Comparison of ENCODE assay signal across 10 cellular contexts in the genomic region with DNA sequence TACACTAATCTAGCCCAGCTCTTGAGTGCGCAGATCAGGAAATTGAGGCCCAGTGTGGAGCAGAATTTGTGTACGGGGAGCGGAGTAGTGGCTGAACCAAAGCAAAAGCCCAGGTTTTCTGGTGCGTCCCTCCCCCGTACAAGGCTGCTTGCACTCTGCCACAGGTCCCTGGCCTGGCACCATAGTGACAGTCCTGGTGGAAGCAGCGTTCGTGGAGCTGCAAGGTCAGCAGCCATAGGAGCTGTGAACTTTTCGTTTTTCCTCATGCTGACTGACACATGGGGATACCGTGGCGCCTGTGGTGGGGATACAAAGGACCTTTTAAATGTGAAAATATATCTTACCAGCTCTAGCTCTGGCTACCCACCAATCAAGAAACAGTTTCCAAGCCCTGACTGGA. TPM values are rescaled to one million over a fixed set of nuclear protein-coding genes. Genes with fewer than 3 reads are reported as not detected.
A peak's percentile ranks its signal among the peaks of the same experiment; 100 is the strongest.
DNase-seq lines count a peak whose midpoint lies in the region; ATAC-seq, FAIRE-seq and TF ChIP-seq lines count a peak whose summit lies in the region.
"Had no signal": no experiment of that assay in that cellular context is flagged by ENCODE, and none has a peak within 500 bp of the region (broad histone marks: within the 10 kb centered on the region; RNA-seq: fewer than 3 reads in every experiment).

No MANE protein-coding gene starts in this region.

- no peak for TF ChIP-seq POLR2A in vagina (IDR thresholded peaks at IDR 0.05)

- FAIRE-seq in pancreas (lab: Jason Lieb, UNC) = no peak

- H3K4me3 ChIP-seq in vagina (peak overlapping the region; percentile 15), pancreas (peak overlapping the region in 1 of 4 donors; percentile 22)

- H3K36me3 ChIP-seq in vagina (no peaks in the 10 kb centered on the region), pancreas (no peaks in the 10 kb centered on the region)

- peak overlapping the region; percentile 98 for H3K27ac Mint-ChIP-seq in activated CD4-positive, alpha-beta memory T cell treated with anti-CD3 and anti-CD28 coated beads for 36 hours
- H3K27ac Mint-ChIP-seq in memory B cell = peak overlapping the region; percentile 85

- H3K9me3 ChIP-seq in vagina (no peaks in the 10 kb centered on the region), pancreas (no peaks in the 10 kb centered on the region)

- peak; percentile 56 for DNase-seq in stimulated activated CD4-positive, alpha-beta T cell treated with anti-CD3 and anti-CD28 coated beads, Interleukin-15, amount 100 ng/mL, for 24 hours
- no peak for DNase-seq in stimulated activated CD4-positive, alpha-beta T cell treated with anti-CD3 and anti-CD28 coated beads, Interleukin-12 subunit alpha, Interleukin-12 subunit beta, amount 100 ng/mL, for 4 hours
- DNase-seq in activated CD4-positive, alpha-beta memory T cell treated with anti-CD3 and anti-CD28 coated beads for 36 hours = peak; percentile 73
- no peak for DNase-seq in memory B cell (ENCODE audit: low spot score in 2 of 2)
- DNase-seq in vagina (ENCODE audit: extremely low spot score in 2 of 2) = no peak
- no peak for DNase-seq in NCI-H748 treated with DMSO at 0.1 percent for 48 hours (lab: John Stamatoyannopoulos, UW)
- no peak for DNase-seq in pancreas
- DNase-seq: activated gamma-delta T cell had no signal

- H3K4me1 ChIP-seq in vagina (peaks cover 36% of the 10 kb centered on the region), pancreas (no peaks in the 10 kb centered on the region)

- POLR2A ChIA-PET in activated CD4-positive, alpha-beta memory T cell treated with anti-CD3 and anti-CD28 coated beads for 36 hours (lab: Charles Lee) = interaction anchor here (0.8 to 16.6 kb wide), 7 partner anchors 10 to 308 kb away, joined by 3 to 302 read pairs (median 7); a partner anchor contains a TSS

- ATAC-seq in memory B cell (ENCODE audit: low read depth) (no peak), pancreas (no peak), GM21367 (IDR thresholded peaks at IDR 0.05; ENCODE audit: unreplicated experiment) (no peak)

- no peaks in the 10 kb centered on the region for H3K27me3 Mint-ChIP-seq in activated CD4-positive, alpha-beta memory T cell treated with anti-CD3 and anti-CD28 coated beads for 36 hours
- no peaks in the 10 kb centered on the region for H3K27me3 Mint-ChIP-seq in memory B cell

- 78 to 79% methylated on average over 10 of the region's 10 CpGs for WGBS in pancreas, 2 donors

- no peaks in the 10 kb centered on the region for H3K9me3 Mint-ChIP-seq in activated CD4-positive, alpha-beta memory T cell treated with anti-CD3 and anti-CD28 coated beads for 36 hours
- no peaks in the 10 kb centered on the region for H3K9me3 Mint-ChIP-seq in memory B cell
- H3K9me3 Mint-ChIP-seq: neural crest cell had no signal

- CTCF ChIA-PET in activated CD4-positive, alpha-beta memory T cell treated with anti-CD3 and anti-CD28 coated beads for 36 hours (lab: Charles Lee) = interaction anchor here (0.8 to 16.8 kb wide), 8 partner anchors 8 to 126 kb away, joined by 3 to 573 read pairs (median 9); no protein-coding TSS in a partner anchor

- H3K4me1 Mint-ChIP-seq in activated CD4-positive, alpha-beta memory T cell treated with anti-CD3 and anti-CD28 coated beads for 36 hours (ENCODE audit: low read depth) = peaks cover 82% of the 10 kb centered on the region
- H3K4me1 Mint-ChIP-seq in memory B cell = peaks cover 45% of the 10 kb centered on the region

- intact Hi-C loops in activated CD4-positive, alpha-beta memory T cell treated with anti-CD3 and anti-CD28 coated beads for 36 hours (cut with micrococcal nuclease) = loop anchor here (2.0 to 10.0 kb wide), 5 partner anchors 158 to 1755 kb away; a partner anchor contains a TSS
- intact Hi-C loops in vagina (cut with DNase I) = no loop called here
- intact Hi-C loops in pancreas (cut with DNase I) = no loop called here

- H3K36me3 Mint-ChIP-seq in activated CD4-positive, alpha-beta memory T cell treated with anti-CD3 and anti-CD28 coated beads for 36 hours = peaks cover 18% of the 10 kb centered on the region
- H3K36me3 Mint-ChIP-seq in memory B cell = peaks cover 4% of the 10 kb centered on the region

- peak overlapping the region; percentile 81 for H3K4me3 Mint-ChIP-seq in activated CD4-positive, alpha-beta memory T cell treated with anti-CD3 and anti-CD28 coated beads for 36 hours
- peak overlapping the region; percentile 87 for H3K4me3 Mint-ChIP-seq in memory B cell
- H3K4me3 Mint-ChIP-seq: neural crest cell had no signal

- no peak for TF ChIP-seq CTCF in vagina (IDR thresholded peaks at IDR 0.05)
- TF ChIP-seq CTCF in pancreas (IDR thresholded peaks at IDR 0.05) = no peak

- H3K27me3 ChIP-seq in vagina (no peaks in the 10 kb centered on the region), pancreas (no peaks in the 10 kb centered on the region)

- no peak overlapping the region for H3K27ac ChIP-seq in vagina
- H3K27ac ChIP-seq in pancreas = no peak overlapping the region

RNA-seq across cellular contexts. Expression of a gene that starts 1.8 kb away (rescaled TPM):
- 100 to 1,000 TPM; 174 to 180 TPM for total RNA-seq in activated CD4-positive, alpha-beta memory T cell treated with anti-CD3 and anti-CD28 coated beads for 36 hours
- 112 TPM for total RNA-seq in vagina
- total RNA-seq in pancreas = 10 to 100 TPM; 23.0 to 59.8 (median 36.0) TPM
- 10 to 100 TPM; 54.8 to 68.4 TPM for polyA plus RNA-seq in pancreas

Comparison
In these comparisons a context has a peak if more than half of its experiments do, and no peak if none do; other contexts are left out.
1. DNase-seq: peak in stimulated activated CD4-positive, alpha-beta T cell treated with anti-CD3 and anti-CD28 coated beads, Interleukin-15, amount 100 ng/mL, for 24 hours (single experiment) and activated CD4-positive, alpha-beta memory T cell treated with anti-CD3 and anti-CD28 coated beads for 36 hours (single experiment); none in stimulated activated CD4-positive, alpha-beta T cell treated with anti-CD3 and anti-CD28 coated beads, Interleukin-12 subunit alpha, Interleukin-12 subunit beta, amount 100 ng/mL, for 4 hours (single experiment), memory B cell (0 of 2), vagina (0 of 2), NCI-H748 treated with DMSO at 0.1 percent for 48 hours (single experiment) and pancreas (0 of 6).